In genomic region chr2:205658068-205658467, GRCh38 we compare ENCODE assay signal across 20 cellular contexts.
"Had no signal": no experiment of that assay in that cellular context is flagged by ENCODE, and none has a peak within 500 bp of the region (broad histone marks: within the 10 kb centered on the region; RNA-seq: fewer than 3 reads in every experiment).

No MANE protein-coding gene starts in this region.

- H3K4me3 ChIP-seq: MG63, SJSA1, SK-N-MC had no signal

- H3K36me3 ChIP-seq: MG63, SJSA1 had no signal

- H3K9me3 ChIP-seq: MG63, SJSA1 had no signal

- DNase-seq: Karpas-422, KG1, NCI-H1092, NCI-H1105 treated with DMSO at 0.1 percent for 48 hours, NCI-H1417 treated with DMSO at 0.1 percent for 48 hours, NCI-H146, NCI-H1694 treated with DMSO at 0.1 percent for 48 hours, NCI-H1930, NCI-H2081, NCI-H2107, NCI-H2227 treated with DMSO at 0.1 percent for 48 hours, NCI-H524, NCI-H526 treated with DMSO at 0.1 percent for 48 hours, NCI-H748 treated with DMSO at 0.1 percent for 48 hours, Right ventricle myocardium superior, RPMI8226, SIG-M5 had no signal

- H3K27ac ChIP-seq: SJSA1, SK-N-MC had no signal

- H3K27me3 ChIP-seq: MG63, SJSA1 had no signal
